Comparison of ENCODE assay signal across 15 cellular contexts in the genomic region with DNA sequence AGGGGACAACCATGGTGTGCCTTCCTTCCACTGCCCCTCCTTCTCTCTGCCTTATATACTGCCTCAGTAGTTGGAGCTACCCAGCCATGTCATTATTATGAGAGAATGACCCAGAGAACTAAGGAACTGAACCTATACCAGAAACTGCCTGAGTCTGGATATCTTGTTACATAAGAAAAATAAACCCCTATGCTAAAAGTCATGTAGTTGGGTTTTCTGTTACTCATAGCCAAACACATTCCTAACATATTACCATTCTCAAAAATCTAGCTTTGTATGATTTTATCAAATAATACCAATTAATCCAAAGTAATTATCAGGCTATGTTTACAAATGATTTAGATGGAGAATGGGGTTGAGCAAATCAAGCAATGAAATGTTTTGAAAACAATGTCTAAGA.
"Had no signal": no experiment of that assay in that cellular context is flagged by ENCODE, and none has a peak within 500 bp of the region (broad histone marks: within the 10 kb centered on the region; RNA-seq: fewer than 3 reads in every experiment).

No MANE protein-coding gene starts in this region.

- H3K27me3 ChIP-seq: breast epithelium, sigmoid colon, testis had no signal

- H3K36me3 ChIP-seq: breast epithelium, sigmoid colon had no signal

- H3K9me3 Mint-ChIP-seq: activated naive CD4-positive, alpha-beta T cell treated with anti-CD3 and anti-CD28 coated beads, Interleukin-2, amount 50 U/mL, for 24 hours; activated T-cell treated with anti-CD3 and anti-CD28 coated beads, Interleukin-2, amount 50 U/mL, for 24 hours; memory B cell; natural killer cell treated with Interleukin-12 subunit alpha and Interleukin-12 subunit beta and Interleukin-15 and Interleukin-18, amount 100 ng/mL, for 72 hours; stimulated activated naive CD8-positive, alpha-beta T cell treated with anti-CD3 and anti-CD28 coated beads, Interleukin-15, Interleukin-2, amounts not matched to agents 100 ng/mL and 50 ng/mL, for 24 hours had no signal

- DNase-seq: activated CD4-positive, alpha-beta T cell treated with anti-CD3 and anti-CD28 coated beads, Interleukin-2, amount 50 U/mL, for 4 hours; activated effector memory CD4-positive, alpha-beta T cell treated with Interleukin-2 at 50 U/mL for 16 hours; activated T-cell treated with anti-CD3 and anti-CD28 coated beads, Interleukin-2, amount 50 U/mL, for 24 hours; amygdala; glutamatergic neuron; nucleus accumbens; sigmoid colon; stimulated activated CD4-positive, alpha-beta T cell treated with anti-CD3 and anti-CD28 coated beads, Interleukin-4, amount 100 ng/mL, for 24 hours; testis had no signal

- H3K36me3 Mint-ChIP-seq: activated naive CD4-positive, alpha-beta T cell treated with anti-CD3 and anti-CD28 coated beads, Interleukin-2, amount 50 U/mL, for 24 hours; memory B cell; natural killer cell treated with Interleukin-12 subunit alpha and Interleukin-12 subunit beta and Interleukin-15 and Interleukin-18, amount 100 ng/mL, for 72 hours had no signal

- FAIRE-seq: islet of Langerhans had no signal

- H3K27ac ChIP-seq: breast epithelium, sigmoid colon, testis had no signal

- H3K4me1 ChIP-seq: breast epithelium, sigmoid colon, testis had no signal

- H3K27me3 Mint-ChIP-seq: activated naive CD4-positive, alpha-beta T cell treated with anti-CD3 and anti-CD28 coated beads, Interleukin-2, amount 50 U/mL, for 24 hours; activated T-cell treated with anti-CD3 and anti-CD28 coated beads, Interleukin-2, amount 50 U/mL, for 24 hours; stimulated activated naive CD8-positive, alpha-beta T cell treated with anti-CD3 and anti-CD28 coated beads, Interleukin-15, Interleukin-2, amounts not matched to agents 100 ng/mL and 50 ng/mL, for 24 hours had no signal

- H3K4me3 ChIP-seq: breast epithelium, sigmoid colon, testis had no signal

- H3K27ac Mint-ChIP-seq: activated naive CD4-positive, alpha-beta T cell treated with anti-CD3 and anti-CD28 coated beads, Interleukin-2, amount 50 U/mL, for 24 hours; activated T-cell treated with anti-CD3 and anti-CD28 coated beads, Interleukin-2, amount 50 U/mL, for 24 hours; memory B cell; natural killer cell treated with Interleukin-12 subunit alpha and Interleukin-12 subunit beta and Interleukin-15 and Interleukin-18, amount 100 ng/mL, for 72 hours; stimulated activated naive CD8-positive, alpha-beta T cell treated with anti-CD3 and anti-CD28 coated beads, Interleukin-15, Interleukin-2, amounts not matched to agents 100 ng/mL and 50 ng/mL, for 24 hours had no signal

- H3K4me1 Mint-ChIP-seq: memory B cell had no signal

- H3K9me3 ChIP-seq: breast epithelium, sigmoid colon, testis had no signal

- H3K4me3 Mint-ChIP-seq: activated naive CD4-positive, alpha-beta T cell treated with anti-CD3 and anti-CD28 coated beads, Interleukin-2, amount 50 U/mL, for 24 hours; activated T-cell treated with anti-CD3 and anti-CD28 coated beads, Interleukin-2, amount 50 U/mL, for 24 hours; memory B cell; natural killer cell treated with Interleukin-12 subunit alpha and Interleukin-12 subunit beta and Interleukin-15 and Interleukin-18, amount 100 ng/mL, for 72 hours; stimulated activated naive CD8-positive, alpha-beta T cell treated with anti-CD3 and anti-CD28 coated beads, Interleukin-15, Interleukin-2, amounts not matched to agents 100 ng/mL and 50 ng/mL, for 24 hours had no signal
